In genomic region chr7:30466266-30466665, GRCh38 we compare ENCODE assay signal across 14 cellular contexts. TPM values are rescaled to one million over a fixed set of nuclear protein-coding genes. Genes with fewer than 3 reads are reported as not detected.
DNase-seq lines count a peak whose midpoint lies in the region; ATAC-seq and TF ChIP-seq lines count a peak whose summit lies in the region.
"Had no signal": no experiment of that assay in that cellular context is flagged by ENCODE, and none has a peak within 500 bp of the region (broad histone marks: within the 10 kb centered on the region; RNA-seq: fewer than 3 reads in every experiment).

No MANE protein-coding gene starts in this region.

- H4K20me1 ChIP-seq in OCI-LY7 (ENCODE audit: insufficient read depth, low read length) (no peaks in the 10 kb centered on the region), fibroblast of lung (ENCODE audit: control insufficient read depth, extremely low read depth, insufficient read depth, low read length) (no peaks in the 10 kb centered on the region)

- H3K4me3 Mint-ChIP-seq in nephron progenitor cell, result no peak overlapping the region
- H3K4me3 Mint-ChIP-seq: activated CD4-positive, alpha-beta memory T cell treated with anti-CD3 and anti-CD28 coated beads for 36 hours; natural killer cell treated with Interleukin-12 subunit alpha and Interleukin-12 subunit beta and Interleukin-15 and Interleukin-18, amount 100 ng/mL, for 72 hours had no signal

- in situ Hi-C loops in gastrocnemius medialis (cut with MboI; ENCODE audit: low sequenced_read_pairs in 4 of 4), result no loop called here

- no peak for TF ChIP-seq POLR2A in gastrocnemius medialis (IDR thresholded peaks at IDR 0.05)

- no peaks in the 10 kb centered on the region for H3K27me3 ChIP-seq in fibroblast of lung (ENCODE audit: control insufficient read depth, insufficient read depth, low read length)
- H3K27me3 ChIP-seq in gastrocnemius medialis, result no peaks in the 10 kb centered on the region

- intact Hi-C loops in OCI-LY7 (cut with micrococcal nuclease; ENCODE audit: unreplicated experiment), result no loop called here
- intact Hi-C loops in gastrocnemius medialis (cut with DNase I; ENCODE audit: low total_unique reads), result no loop called here

- no TSS peak for BruUV-seq in OCI-LY7 (replicated peaks; lab: Mats Ljungman, UMichigan)

- H3K4me3 ChIP-seq in AG10803 (ENCODE audit: low read length) (no peak overlapping the region), OCI-LY7 (ENCODE audit: low read depth, low read length, poor library complexity, severe bottlenecking) (no peak overlapping the region), fibroblast of lung (replicated peaks in 1 of 4; ENCODE audit: control extremely low read depth in 1 of 4, insufficient read depth in 1 of 4, low read depth in 3 of 4, low read length in 4 of 4) (no peak overlapping the region), gastrocnemius medialis (no peak overlapping the region)

- CTCF ChIA-PET in OCI-LY7 (lab: Charles Lee; ENCODE audit: unreplicated experiment), result interaction anchor here (0.6 to 0.9 kb wide), 2 partner anchors 12 to 187 kb away, joined by 3 read pairs; no protein-coding TSS in a partner anchor

- POLR2A ChIA-PET in OCI-LY7 (lab: Charles Lee), result interaction anchor here (0.6 to 2.1 kb wide), 4 partner anchors 8 to 131 kb away, joined by 3 to 7 read pairs (median 4); partner anchors contain the start of gene NOD1

- ATAC-seq in gastrocnemius medialis, result no peak

- H3K4me1 ChIP-seq in OCI-LY7 (ENCODE audit: insufficient read depth, low read length, poor library complexity, severe bottlenecking) (peaks cover 57% of the 10 kb centered on the region), fibroblast of lung (ENCODE audit: control insufficient read depth, extremely low read depth, insufficient read depth, low read length) (peaks cover 32% of the 10 kb centered on the region), gastrocnemius medialis (peaks cover 42 to 56% of the 10 kb centered on the region in 2 donors)

- H3K4me1 Mint-ChIP-seq in nephron progenitor cell, result peaks cover 44% of the 10 kb centered on the region

- no peak overlapping the region for H3K9ac ChIP-seq in fibroblast of lung (ENCODE audit: insufficient read depth, low read length)

- H3K27ac Mint-ChIP-seq in nephron progenitor cell, result peak overlapping the region; percentile 86
- H3K27ac Mint-ChIP-seq: activated CD4-positive, alpha-beta memory T cell treated with anti-CD3 and anti-CD28 coated beads for 36 hours had no signal

- DNase-seq in AG10803 (ENCODE audit: low read depth), result peak; percentile 37
- no peak for DNase-seq in OCI-LY7 (ENCODE audit: low spot score)
- DNase-seq in fibroblast of lung (ENCODE audit: low read depth in 2 of 2), result peak; percentile 35 to 74
- DNase-seq in nephron progenitor cell, result no peak
- no peak for DNase-seq in mucosa of gallbladder (ENCODE audit: low spot score)
- DNase-seq in hepatic stellate cell (ENCODE audit: low spot score), result no peak
- no peak for DNase-seq in NCI-H2196 (lab: John Stamatoyannopoulos, UW; ENCODE audit: unreplicated experiment)
- DNase-seq in gastrocnemius medialis, result no peak
- DNase-seq: activated CD4-positive, alpha-beta memory T cell treated with anti-CD3 and anti-CD28 coated beads for 36 hours; kidney glomerular epithelial cell; NCI-H187; NCI-H774; stimulated activated naive CD4-positive, alpha-beta T cell had no signal

- peaks cover 9% of the 10 kb centered on the region for H3K27me3 Mint-ChIP-seq in nephron progenitor cell (ENCODE audit: low read depth, poor library complexity)
- H3K27me3 Mint-ChIP-seq: activated CD4-positive, alpha-beta memory T cell treated with anti-CD3 and anti-CD28 coated beads for 36 hours; natural killer cell treated with Interleukin-12 subunit alpha and Interleukin-12 subunit beta and Interleukin-15 and Interleukin-18, amount 100 ng/mL, for 72 hours had no signal

- no peaks in the 10 kb centered on the region for H3K36me3 Mint-ChIP-seq in nephron progenitor cell (ENCODE audit: low read depth)
- H3K36me3 Mint-ChIP-seq: natural killer cell treated with Interleukin-12 subunit alpha and Interleukin-12 subunit beta and Interleukin-15 and Interleukin-18, amount 100 ng/mL, for 72 hours had no signal

- H3K9me3 ChIP-seq in OCI-LY7 (ENCODE audit: low read length) (no peaks in the 10 kb centered on the region), fibroblast of lung (ENCODE audit: control insufficient read depth, insufficient read depth, low read depth, low read length) (no peaks in the 10 kb centered on the region), gastrocnemius medialis (no peaks in the 10 kb centered on the region)

- no peaks in the 10 kb centered on the region for H3K9me2 ChIP-seq in OCI-LY7 (ENCODE audit: insufficient read depth, low read length)

- H3K9me3 Mint-ChIP-seq in nephron progenitor cell, result no peaks in the 10 kb centered on the region
- H3K9me3 Mint-ChIP-seq: activated CD4-positive, alpha-beta memory T cell treated with anti-CD3 and anti-CD28 coated beads for 36 hours; natural killer cell treated with Interleukin-12 subunit alpha and Interleukin-12 subunit beta and Interleukin-15 and Interleukin-18, amount 100 ng/mL, for 72 hours had no signal

- H3K4me2 ChIP-seq in OCI-LY7 (ENCODE audit: low read length), result no peak overlapping the region
- no peak overlapping the region for H3K4me2 ChIP-seq in fibroblast of lung (ENCODE audit: extremely low read depth, insufficient read depth, low read length)

- H2AFZ ChIP-seq in OCI-LY7 (ENCODE audit: low read length) (0 out of 2 replicates have a peak overlapping the region, but pooled peaks have one; percentile 11), fibroblast of lung (ENCODE audit: low read length) (no peak overlapping the region)

- H3K79me2 ChIP-seq in OCI-LY7 (ENCODE audit: insufficient read depth, low read depth, low read length) (no peaks in the 10 kb centered on the region), fibroblast of lung (ENCODE audit: control insufficient read depth, insufficient read depth, low read length) (peaks cover 2% of the 10 kb centered on the region)

- H3K36me3 ChIP-seq in OCI-LY7 (ENCODE audit: insufficient read depth, low read length), result no peaks in the 10 kb centered on the region
- H3K36me3 ChIP-seq in fibroblast of lung (ENCODE audit: control insufficient read depth, insufficient read depth, low read length), result no peaks in the 10 kb centered on the region
- H3K36me3 ChIP-seq in gastrocnemius medialis, result no peaks in the 10 kb centered on the region

- TF ChIP-seq CTCF in AG10803 (conservative IDR thresholded peaks at IDR 0.05; ENCODE audit: low read length), result no peak
- TF ChIP-seq CTCF in OCI-LY7 (conservative IDR thresholded peaks at IDR 0.05; ENCODE audit: low read length), result no peak
- no peak for TF ChIP-seq CTCF in fibroblast of lung (conservative IDR thresholded peaks at IDR 0.05 in 1 of 2, IDR thresholded peaks at IDR 0.05 in 1 of 2; ENCODE audit: low read depth in 1 of 2, low read length in 2 of 2)
- TF ChIP-seq CTCF in nephron progenitor cell (IDR thresholded peaks at IDR 0.05), result no peak
- no peak for TF ChIP-seq CTCF in gastrocnemius medialis (IDR thresholded peaks at IDR 0.05 in 4 of 5, conservative IDR thresholded peaks at IDR 0.05 in 1 of 5)

- no peak overlapping the region for H3K27ac ChIP-seq in OCI-LY7 (ENCODE audit: low read depth, low read length, poor library complexity, severe bottlenecking)
- H3K27ac ChIP-seq in fibroblast of lung (ENCODE audit: insufficient read depth, low read length), result no peak overlapping the region
- H3K27ac ChIP-seq in gastrocnemius medialis, result no peak overlapping the region

RNA-seq across cellular contexts. Expression of gene NOD1, which starts 12.3 kb away (rescaled TPM):
- 8.4 and 9.5 TPM in 2 replicates for total RNA-seq in OCI-LY7 (2014; rRNA removed; shearing (Covaris generic))
- 10.3 and 11.9 TPM in 2 replicates for total RNA-seq in OCI-LY7 (2022)
- total RNA-seq in fibroblast of lung, result 6.9 and 7.3 TPM in 2 replicates
- 2.8 and 3.3 TPM in 2 replicates for polyA plus RNA-seq in fibroblast of lung
- 2.1 and 3.4 TPM in 2 replicates for polyA plus RNA-seq in fibroblast of lung (2012)
- 1.9 and 5.3 TPM in 2 replicates for polyA minus RNA-seq in fibroblast of lung (ENCODE audit: low replicate concordance)
- total RNA-seq in mucosa of gallbladder, result 12.7 TPM
- total RNA-seq in gastrocnemius medialis, result 1 to 10 TPM; 2.3 to 4.6 (median 3.6) TPM

RNA-seq across cellular contexts. Expression of gene GGCT, which starts 38.4 kb away (rescaled TPM):
- total RNA-seq in OCI-LY7 (2014; rRNA removed; shearing (Covaris generic)), result 70.3 and 81.7 TPM in 2 replicates
- total RNA-seq in OCI-LY7 (2022), result 81.3 and 84.5 TPM in 2 replicates
- total RNA-seq in fibroblast of lung, result 24.6 and 33.1 TPM in 2 replicates
- polyA plus RNA-seq in fibroblast of lung, result 21.6 and 23.2 TPM in 2 replicates
- 31.1 and 32.0 TPM in 2 replicates for polyA plus RNA-seq in fibroblast of lung (2012)
- polyA minus RNA-seq in fibroblast of lung (ENCODE audit: low replicate concordance), result 9.0 and 9.3 TPM in 2 replicates
- 69.5 TPM for total RNA-seq in mucosa of gallbladder
- total RNA-seq in gastrocnemius medialis, result 10 to 100 TPM in 3 of 4 donors, 1 to 10 TPM in 1; 7.4 to 20.0 (median 12.8) TPM

Comparison
In these comparisons a context has a peak if more than half of its experiments do, and no peak if none do; other contexts are left out.
1. DNase-seq: peak in AG10803 (single experiment) and fibroblast of lung (2 of 2); none in OCI-LY7 (single experiment), nephron progenitor cell (single experiment), mucosa of gallbladder (single experiment), hepatic stellate cell (single experiment), NCI-H2196 (single experiment) and gastrocnemius medialis (0 of 2).